ENCODE assay signal across 1 cellular context in the genomic region with DNA sequence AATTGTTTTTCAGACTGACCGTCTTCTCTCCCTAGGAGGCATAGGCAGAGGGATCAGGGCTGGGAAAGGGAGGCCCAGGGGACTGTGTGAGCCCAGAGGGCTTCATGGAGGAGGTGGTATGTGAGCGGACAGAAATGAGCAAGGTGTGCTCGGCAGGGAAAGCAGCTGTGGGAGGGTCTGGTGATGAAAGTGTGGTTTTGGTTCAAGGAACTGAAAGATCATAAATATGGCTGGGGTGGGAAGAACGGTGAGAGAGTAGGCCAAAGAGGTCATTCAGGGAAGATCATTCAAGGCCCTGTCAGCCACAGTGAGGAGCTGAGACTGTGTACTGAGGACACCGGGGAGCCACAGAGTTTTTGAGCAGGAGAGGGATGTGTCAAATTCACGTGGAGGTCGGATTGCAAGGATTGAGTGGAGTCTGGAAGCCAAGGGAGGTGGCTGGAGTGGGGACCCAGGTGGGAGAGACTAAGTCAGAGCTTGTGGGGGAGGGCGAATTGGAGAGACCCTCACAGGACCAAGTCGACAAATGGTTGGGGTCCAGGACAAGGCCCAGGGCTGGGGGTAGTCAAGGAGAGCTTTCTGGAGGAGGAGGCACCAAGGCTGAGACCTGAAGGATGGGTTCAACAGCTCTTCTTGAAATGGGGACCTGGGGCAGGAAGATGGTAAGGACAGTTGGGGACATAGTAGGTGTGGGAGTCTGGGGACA.
TF ChIP-seq lines count a peak whose summit lies in the region.

No MANE protein-coding gene starts in this region.

TF ChIP-seq in GM12878, 131 proteins besides CTCF, POLR2A, EP300 and RAD21 (continued from another document and continues in another):
- TF ChIP-seq, protein P1, sequence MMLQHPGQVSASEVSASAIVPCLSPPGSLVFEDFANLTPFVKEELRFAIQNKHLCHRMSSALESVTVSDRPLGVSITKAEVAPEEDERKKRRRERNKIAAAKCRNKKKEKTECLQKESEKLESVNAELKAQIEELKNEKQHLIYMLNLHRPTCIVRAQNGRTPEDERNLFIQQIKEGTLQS (IDR thresholded peaks at IDR 0.05; ENCODE audit: borderline replicate concordance, extremely low read depth, low read depth, low read length) = no peak
- TF ChIP-seq SREBF1 (IDR thresholded peaks at IDR 0.05; ENCODE audit: low read length) (no peak), STAT3 (IDR thresholded peaks at IDR 0.05; ENCODE audit: low read depth, low read length) (no peak), CEBPB (IDR thresholded peaks at IDR 0.05; ENCODE audit: borderline replicate concordance in 1 of 2, low read depth in 2 of 2, low read length in 2 of 2) (no peak), SMAD1 (IDR thresholded peaks at IDR 0.05; ENCODE audit: low read depth, partially characterized antibody) (no peak), NRF1 (conservative IDR thresholded peaks at IDR 0.05; ENCODE audit: low read depth, low read length) (no peak), NBN (IDR thresholded peaks at IDR 0.05) (peak; percentile 91), PKNOX1 (IDR thresholded peaks at IDR 0.05) (peak; percentile 36; the same call in 1 of the 2 replicates), YBX1 (IDR thresholded peaks at IDR 0.05) (no peak), PBX3 (IDR thresholded peaks at IDR 0.05; ENCODE audit: insufficient replicate concordance, low read depth, low read length) (no peak), ATF7 (IDR thresholded peaks at IDR 0.05; ENCODE audit: low read depth) (peak; percentile 70), MLLT1 (IDR thresholded peaks at IDR 0.05) (peak; percentile 57; the same call in 1 of the 2 replicates), EZH2 (IDR thresholded peaks at IDR 0.05; ENCODE audit: borderline replicate concordance, control insufficient read depth, low read depth, low read length) (no peak), NR2C2 (IDR thresholded peaks at IDR 0.05; ENCODE audit: borderline replicate concordance, control insufficient read depth, insufficient read length, low read depth) (no peak), TAF1 (IDR thresholded peaks at IDR 0.05; ENCODE audit: borderline replicate concordance, low read depth, low read length) (peak; percentile 44; the same call in 1 of the 2 replicates), EGR1 (IDR thresholded peaks at IDR 0.05; ENCODE audit: borderline replicate concordance in 1 of 2, low read depth in 2 of 2, low read length in 2 of 2) (no peak), RELA (IDR thresholded peaks at IDR 0.05; ENCODE audit: borderline replicate concordance, partially characterized antibody) (no peak), E4F1 (IDR thresholded peaks at IDR 0.05; ENCODE audit: borderline replicate concordance, partially characterized antibody) (no peak), HDAC2 (IDR thresholded peaks at IDR 0.05) (no peak), SPI1 (IDR thresholded peaks at IDR 0.05; ENCODE audit: borderline replicate concordance, insufficient read depth, low read depth, low read length) (peak; percentile 80), WRNIP1 (IDR thresholded peaks at IDR 0.05; ENCODE audit: borderline replicate concordance, low read depth, low read length) (no peak), MYB (IDR thresholded peaks at IDR 0.05; ENCODE audit: borderline replicate concordance, low read depth, low read length) (no peak), ZNF622 (IDR thresholded peaks at IDR 0.05) (no peak), KLF5 (IDR thresholded peaks at IDR 0.05; ENCODE audit: partially characterized antibody) (no peak), SMARCA5 (IDR thresholded peaks at IDR 0.05) (peak; percentile 98), CREB1 (IDR thresholded peaks at IDR 0.05; ENCODE audit: low read depth) (0 out of 2 replicates have a peak, but pooled peaks have one; percentile 30), HDGF (IDR thresholded peaks at IDR 0.05) (peak; percentile 67; the same call in 1 of the 2 replicates), TARDBP (IDR thresholded peaks at IDR 0.05; ENCODE audit: borderline replicate concordance) (0 out of 2 replicates have a peak, but pooled peaks have one; percentile 16), LARP7 (IDR thresholded peaks at IDR 0.05) (no peak), IKZF1 (conservative IDR thresholded peaks at IDR 0.05) (peak; percentile 83), ETV6 (conservative IDR thresholded peaks at IDR 0.05 in 1 of 2, IDR thresholded peaks at IDR 0.05 in 1 of 2; ENCODE audit: borderline replicate concordance in 1 of 2, low read depth in 1 of 2) (no peak), CREM (IDR thresholded peaks at IDR 0.05; ENCODE audit: low read depth) (peak; percentile 63; the same call in 1 of the 2 replicates)
- TF ChIP-seq, protein P2, sequence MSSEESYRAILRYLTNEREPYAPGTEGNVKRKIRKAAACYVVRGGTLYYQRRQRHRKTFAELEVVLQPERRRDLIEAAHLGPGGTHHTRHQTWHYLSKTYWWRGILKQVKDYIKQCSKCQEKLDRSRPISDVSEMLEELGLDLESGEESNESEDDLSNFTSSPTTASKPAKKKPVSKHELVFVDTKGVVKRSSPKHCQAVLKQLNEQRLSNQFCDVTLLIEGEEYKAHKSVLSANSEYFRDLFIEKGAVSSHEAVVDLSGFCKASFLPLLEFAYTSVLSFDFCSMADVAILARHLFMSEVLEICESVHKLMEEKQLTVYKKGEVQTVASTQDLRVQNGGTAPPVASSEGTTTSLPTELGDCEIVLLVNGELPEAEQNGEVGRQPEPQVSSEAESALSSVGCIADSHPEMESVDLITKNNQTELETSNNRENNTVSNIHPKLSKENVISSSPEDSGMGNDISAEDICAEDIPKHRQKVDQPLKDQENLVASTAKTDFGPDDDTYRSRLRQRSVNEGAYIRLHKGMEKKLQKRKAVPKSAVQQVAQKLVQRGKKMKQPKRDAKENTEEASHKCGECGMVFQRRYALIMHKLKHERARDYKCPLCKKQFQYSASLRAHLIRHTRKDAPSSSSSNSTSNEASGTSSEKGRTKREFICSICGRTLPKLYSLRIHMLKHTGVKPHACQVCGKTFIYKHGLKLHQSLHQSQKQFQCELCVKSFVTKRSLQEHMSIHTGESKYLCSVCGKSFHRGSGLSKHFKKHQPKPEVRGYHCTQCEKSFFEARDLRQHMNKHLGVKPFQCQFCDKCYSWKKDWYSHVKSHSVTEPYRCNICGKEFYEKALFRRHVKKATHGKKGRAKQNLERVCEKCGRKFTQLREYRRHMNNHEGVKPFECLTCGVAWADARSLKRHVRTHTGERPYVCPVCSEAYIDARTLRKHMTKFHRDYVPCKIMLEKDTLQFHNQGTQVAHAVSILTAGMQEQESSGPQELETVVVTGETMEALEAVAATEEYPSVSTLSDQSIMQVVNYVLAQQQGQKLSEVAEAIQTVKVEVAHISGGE (CRISPR knock-in tag; IDR thresholded peaks at IDR 0.05) = no peak
- TF ChIP-seq, protein P3, sequence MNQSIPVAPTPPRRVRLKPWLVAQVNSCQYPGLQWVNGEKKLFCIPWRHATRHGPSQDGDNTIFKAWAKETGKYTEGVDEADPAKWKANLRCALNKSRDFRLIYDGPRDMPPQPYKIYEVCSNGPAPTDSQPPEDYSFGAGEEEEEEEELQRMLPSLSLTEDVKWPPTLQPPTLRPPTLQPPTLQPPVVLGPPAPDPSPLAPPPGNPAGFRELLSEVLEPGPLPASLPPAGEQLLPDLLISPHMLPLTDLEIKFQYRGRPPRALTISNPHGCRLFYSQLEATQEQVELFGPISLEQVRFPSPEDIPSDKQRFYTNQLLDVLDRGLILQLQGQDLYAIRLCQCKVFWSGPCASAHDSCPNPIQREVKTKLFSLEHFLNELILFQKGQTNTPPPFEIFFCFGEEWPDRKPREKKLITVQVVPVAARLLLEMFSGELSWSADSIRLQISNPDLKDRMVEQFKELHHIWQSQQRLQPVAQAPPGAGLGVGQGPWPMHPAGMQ (IDR thresholded peaks at IDR 0.05; ENCODE audit: borderline replicate concordance) = no peak
- TF ChIP-seq, protein P4, sequence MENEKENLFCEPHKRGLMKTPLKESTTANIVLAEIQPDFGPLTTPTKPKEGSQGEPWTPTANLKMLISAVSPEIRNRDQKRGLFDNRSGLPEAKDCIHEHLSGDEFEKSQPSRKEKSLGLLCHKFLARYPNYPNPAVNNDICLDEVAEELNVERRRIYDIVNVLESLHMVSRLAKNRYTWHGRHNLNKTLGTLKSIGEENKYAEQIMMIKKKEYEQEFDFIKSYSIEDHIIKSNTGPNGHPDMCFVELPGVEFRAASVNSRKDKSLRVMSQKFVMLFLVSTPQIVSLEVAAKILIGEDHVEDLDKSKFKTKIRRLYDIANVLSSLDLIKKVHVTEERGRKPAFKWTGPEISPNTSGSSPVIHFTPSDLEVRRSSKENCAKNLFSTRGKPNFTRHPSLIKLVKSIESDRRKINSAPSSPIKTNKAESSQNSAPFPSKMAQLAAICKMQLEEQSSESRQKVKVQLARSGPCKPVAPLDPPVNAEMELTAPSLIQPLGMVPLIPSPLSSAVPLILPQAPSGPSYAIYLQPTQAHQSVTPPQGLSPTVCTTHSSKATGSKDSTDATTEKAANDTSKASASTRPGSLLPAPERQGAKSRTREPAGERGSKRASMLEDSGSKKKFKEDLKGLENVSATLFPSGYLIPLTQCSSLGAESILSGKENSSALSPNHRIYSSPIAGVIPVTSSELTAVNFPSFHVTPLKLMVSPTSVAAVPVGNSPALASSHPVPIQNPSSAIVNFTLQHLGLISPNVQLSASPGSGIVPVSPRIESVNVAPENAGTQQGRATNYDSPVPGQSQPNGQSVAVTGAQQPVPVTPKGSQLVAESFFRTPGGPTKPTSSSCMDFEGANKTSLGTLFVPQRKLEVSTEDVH (IDR thresholded peaks at IDR 0.05; ENCODE audit: low read depth, partially characterized antibody) = no peak
- TF ChIP-seq, protein P5, sequence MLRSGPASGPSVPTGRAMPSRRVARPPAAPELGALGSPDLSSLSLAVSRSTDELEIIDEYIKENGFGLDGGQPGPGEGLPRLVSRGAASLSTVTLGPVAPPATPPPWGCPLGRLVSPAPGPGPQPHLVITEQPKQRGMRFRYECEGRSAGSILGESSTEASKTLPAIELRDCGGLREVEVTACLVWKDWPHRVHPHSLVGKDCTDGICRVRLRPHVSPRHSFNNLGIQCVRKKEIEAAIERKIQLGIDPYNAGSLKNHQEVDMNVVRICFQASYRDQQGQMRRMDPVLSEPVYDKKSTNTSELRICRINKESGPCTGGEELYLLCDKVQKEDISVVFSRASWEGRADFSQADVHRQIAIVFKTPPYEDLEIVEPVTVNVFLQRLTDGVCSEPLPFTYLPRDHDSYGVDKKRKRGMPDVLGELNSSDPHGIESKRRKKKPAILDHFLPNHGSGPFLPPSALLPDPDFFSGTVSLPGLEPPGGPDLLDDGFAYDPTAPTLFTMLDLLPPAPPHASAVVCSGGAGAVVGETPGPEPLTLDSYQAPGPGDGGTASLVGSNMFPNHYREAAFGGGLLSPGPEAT (IDR thresholded peaks at IDR 0.05; ENCODE audit: low read depth) = peak; percentile 65; the same call in 1 of the 2 replicates
- TF ChIP-seq, protein P6, sequence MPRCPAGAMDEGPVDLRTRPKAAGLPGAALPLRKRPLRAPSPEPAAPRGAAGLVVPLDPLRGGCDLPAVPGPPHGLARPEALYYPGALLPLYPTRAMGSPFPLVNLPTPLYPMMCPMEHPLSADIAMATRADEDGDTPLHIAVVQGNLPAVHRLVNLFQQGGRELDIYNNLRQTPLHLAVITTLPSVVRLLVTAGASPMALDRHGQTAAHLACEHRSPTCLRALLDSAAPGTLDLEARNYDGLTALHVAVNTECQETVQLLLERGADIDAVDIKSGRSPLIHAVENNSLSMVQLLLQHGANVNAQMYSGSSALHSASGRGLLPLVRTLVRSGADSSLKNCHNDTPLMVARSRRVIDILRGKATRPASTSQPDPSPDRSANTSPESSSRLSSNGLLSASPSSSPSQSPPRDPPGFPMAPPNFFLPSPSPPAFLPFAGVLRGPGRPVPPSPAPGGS (IDR thresholded peaks at IDR 0.05; ENCODE audit: borderline replicate concordance, insufficient read depth, low read depth, low read length, poor library complexity, severe bottlenecking) = peak; percentile 48
